Comparison of ENCODE assay signal across 1 cellular context in the genomic region with DNA sequence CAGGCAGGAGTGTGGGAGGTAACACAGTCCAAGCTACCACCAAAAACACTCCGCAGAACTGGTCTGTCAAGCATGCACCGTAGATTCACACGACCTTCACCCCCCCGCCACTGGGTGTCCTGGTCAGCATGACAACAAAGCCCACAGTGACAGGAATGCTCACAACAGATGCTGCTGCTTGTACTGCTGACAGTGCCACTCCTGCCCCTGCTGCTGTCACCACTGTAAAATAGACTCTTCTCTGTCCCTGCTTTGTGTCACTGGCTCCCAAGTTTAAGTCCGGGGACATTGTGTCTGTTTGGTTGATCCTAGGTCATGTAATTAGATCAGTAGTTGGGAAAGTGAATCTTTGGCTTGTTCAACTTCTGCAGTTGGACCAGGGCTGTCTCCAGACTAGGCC.
TF ChIP-seq lines count a peak whose summit lies in the region.

No MANE protein-coding gene starts in this region.

TF ChIP-seq in SK-N-SH, 30 proteins besides CTCF, POLR2A, EP300 and RAD21:
- TF ChIP-seq, protein P1, sequence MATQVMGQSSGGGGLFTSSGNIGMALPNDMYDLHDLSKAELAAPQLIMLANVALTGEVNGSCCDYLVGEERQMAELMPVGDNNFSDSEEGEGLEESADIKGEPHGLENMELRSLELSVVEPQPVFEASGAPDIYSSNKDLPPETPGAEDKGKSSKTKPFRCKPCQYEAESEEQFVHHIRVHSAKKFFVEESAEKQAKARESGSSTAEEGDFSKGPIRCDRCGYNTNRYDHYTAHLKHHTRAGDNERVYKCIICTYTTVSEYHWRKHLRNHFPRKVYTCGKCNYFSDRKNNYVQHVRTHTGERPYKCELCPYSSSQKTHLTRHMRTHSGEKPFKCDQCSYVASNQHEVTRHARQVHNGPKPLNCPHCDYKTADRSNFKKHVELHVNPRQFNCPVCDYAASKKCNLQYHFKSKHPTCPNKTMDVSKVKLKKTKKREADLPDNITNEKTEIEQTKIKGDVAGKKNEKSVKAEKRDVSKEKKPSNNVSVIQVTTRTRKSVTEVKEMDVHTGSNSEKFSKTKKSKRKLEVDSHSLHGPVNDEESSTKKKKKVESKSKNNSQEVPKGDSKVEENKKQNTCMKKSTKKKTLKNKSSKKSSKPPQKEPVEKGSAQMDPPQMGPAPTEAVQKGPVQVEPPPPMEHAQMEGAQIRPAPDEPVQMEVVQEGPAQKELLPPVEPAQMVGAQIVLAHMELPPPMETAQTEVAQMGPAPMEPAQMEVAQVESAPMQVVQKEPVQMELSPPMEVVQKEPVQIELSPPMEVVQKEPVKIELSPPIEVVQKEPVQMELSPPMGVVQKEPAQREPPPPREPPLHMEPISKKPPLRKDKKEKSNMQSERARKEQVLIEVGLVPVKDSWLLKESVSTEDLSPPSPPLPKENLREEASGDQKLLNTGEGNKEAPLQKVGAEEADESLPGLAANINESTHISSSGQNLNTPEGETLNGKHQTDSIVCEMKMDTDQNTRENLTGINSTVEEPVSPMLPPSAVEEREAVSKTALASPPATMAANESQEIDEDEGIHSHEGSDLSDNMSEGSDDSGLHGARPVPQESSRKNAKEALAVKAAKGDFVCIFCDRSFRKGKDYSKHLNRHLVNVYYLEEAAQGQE (IDR thresholded peaks at IDR 0.05; ENCODE audit: low read depth, low read length) = no peak
- TF ChIP-seq MXI1 (IDR thresholded peaks at IDR 0.05; ENCODE audit: low read depth, low read length) = peak; percentile 68
